Comparison of ENCODE assay signal across 14 cellular contexts in the genomic region with DNA sequence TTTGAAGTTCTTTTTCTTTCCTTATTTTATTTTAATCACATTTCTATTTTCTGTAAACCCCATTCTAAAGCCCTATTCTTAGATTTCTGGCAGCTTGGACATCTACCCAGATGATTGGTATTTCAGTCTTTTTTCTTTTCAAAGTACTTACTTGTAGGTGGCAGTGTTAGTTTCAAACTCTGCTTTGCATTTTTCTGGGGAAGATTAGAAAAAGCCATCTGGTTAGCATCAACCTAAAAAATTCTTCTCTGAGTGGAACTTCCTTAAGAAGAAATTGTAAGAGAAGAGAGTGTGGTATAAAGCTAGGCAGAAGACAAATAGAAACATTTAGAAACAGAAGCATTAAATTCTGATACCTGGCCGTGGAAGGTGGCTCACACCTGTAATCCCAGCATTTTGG. TPM values are rescaled to one million over a fixed set of nuclear protein-coding genes. Genes with fewer than 3 reads are reported as not detected.
DNase-seq lines count a peak whose midpoint lies in the region; ATAC-seq and TF ChIP-seq lines count a peak whose summit lies in the region.
"Had no signal": no experiment of that assay in that cellular context is flagged by ENCODE, and none has a peak within 500 bp of the region (broad histone marks: within the 10 kb centered on the region; RNA-seq: fewer than 3 reads in every experiment).

No MANE protein-coding gene starts in this region.

- DNase-seq in dorsolateral prefrontal cortex (no peak), inferior parietal cortex (ENCODE audit: extremely low spot score) (peak; percentile 45), brain microvascular endothelial cell (no peak), GM10248 (ENCODE audit: extremely low spot score) (no peak), DMS53 treated with DMSO at 0.1 percent for 48 hours (lab: John Stamatoyannopoulos, UW; ENCODE audit: unreplicated experiment) (no peak), SKM-1 treated with dmso at 0.1 percent for 144 hours (lab: John Stamatoyannopoulos, UW; ENCODE audit: unreplicated experiment) (no peak)
- DNase-seq: BE2C; CD4-positive, alpha-beta memory T cell; DMS79 treated with DMSO at 0.1 percent for 48 hours; EL; HCEC 1CT; HFFc6 had no signal

- H3K36me3 ChIP-seq in brain microvascular endothelial cell (replicated peaks) = no peaks in the 10 kb centered on the region
- H3K36me3 ChIP-seq: BE2C had no signal

- TF ChIP-seq CTCF in dorsolateral prefrontal cortex (IDR thresholded peaks at IDR 0.05 in 54 of 56, conservative IDR thresholded peaks at IDR 0.05 in 2 of 56; ENCODE audit: low read depth in 1 of 56, partially characterized antibody in 56 of 56) (no peak), brain microvascular endothelial cell (IDR thresholded peaks at IDR 0.05; ENCODE audit: low read depth, low read length, missing control alignments) (no peak), GM10248 (IDR thresholded peaks at IDR 0.05; ENCODE audit: control extremely low read depth, extremely low read depth, low read depth, missing control alignments) (no peak)

- no peaks in the 10 kb centered on the region for H3K27me3 ChIP-seq in dorsolateral prefrontal cortex
- no peaks in the 10 kb centered on the region for H3K27me3 ChIP-seq in brain microvascular endothelial cell (replicated peaks)

- in situ Hi-C loops in brain microvascular endothelial cell (cut with HindIII; ENCODE audit: low pct_ligation_motif_present, low sequenced_read_pairs) = no loop called here

- no peak overlapping the region for H3K4me3 ChIP-seq in dorsolateral prefrontal cortex
- no peak overlapping the region for H3K4me3 ChIP-seq in brain microvascular endothelial cell (ENCODE audit: low read depth, low read length)

- peak; percentile 77 for ATAC-seq in SK-N-SH treated with all-trans-retinoic acid at 6 μM for 48 hours

- intact Hi-C loops in dorsolateral prefrontal cortex (cut with DNase I) = no loop called here

- peak overlapping the region in 30 of 59 donors; percentile 12 to 77 (median 48) for H3K27ac ChIP-seq in dorsolateral prefrontal cortex
- no peak overlapping the region for H3K27ac ChIP-seq in brain microvascular endothelial cell
- H3K27ac ChIP-seq: C4-2B had no signal

- POLR2A ChIA-PET in GM10248 (lab: Yijun Ruan, JAX) = no interaction called here

- CTCF ChIA-PET in GM10248 (lab: Yijun Ruan, JAX) = no interaction called here

TF ChIP-seq in SK-N-SH treated with all-trans-retinoic acid at 6 μM for 48 hours, 23 proteins besides CTCF, POLR2A, EP300 and RAD21:
- TF ChIP-seq ISL1 (CRISPR knock-in tag; IDR thresholded peaks at IDR 0.05) = peak; percentile 24; the same call in 1 of the 2 replicates
- no peak for TF ChIP-seq ARNTL (CRISPR knock-in tag; IDR thresholded peaks at IDR 0.05; ENCODE audit: borderline replicate concordance, low read depth)
- TF ChIP-seq TCF4 (CRISPR knock-in tag; IDR thresholded peaks at IDR 0.05; ENCODE audit: borderline replicate concordance) = no peak

RNA-seq across cellular contexts. Expression of gene TENT2, which starts 17.2 kb away (rescaled TPM):
- 100 to 1,000 TPM in 1 of 120 experiments, 10 to 100 TPM in 119; 44.3 to 106 (median 72.0) TPM for total RNA-seq in dorsolateral prefrontal cortex
